In the genomic region with DNA sequence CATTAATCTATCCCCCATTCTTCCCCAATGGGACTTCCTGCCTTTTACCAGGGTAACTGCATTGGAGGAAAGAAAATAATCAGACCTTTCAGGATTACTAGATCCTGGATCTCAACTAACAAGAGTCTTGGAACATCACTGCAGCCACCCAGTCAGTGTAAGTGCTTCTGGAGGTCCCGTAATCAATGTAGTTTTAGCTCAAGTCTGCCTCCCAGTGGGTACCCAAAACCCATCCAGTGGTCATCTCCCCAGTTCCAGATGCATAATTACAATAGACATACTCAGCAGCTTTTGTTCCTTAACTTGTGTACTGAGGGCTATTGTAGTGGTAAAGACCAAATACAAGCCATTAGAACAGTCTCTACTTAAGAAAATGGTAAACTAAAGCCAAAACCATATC, we compare ENCODE assay signal across 12 cellular contexts.
DNase-seq lines count a peak whose midpoint lies in the region; ATAC-seq and TF ChIP-seq lines count a peak whose summit lies in the region.
"Had no signal": no experiment of that assay in that cellular context is flagged by ENCODE, and none has a peak within 500 bp of the region (broad histone marks: within the 10 kb centered on the region; RNA-seq: fewer than 3 reads in every experiment).

No MANE protein-coding gene starts in this region.

- TF ChIP-seq CTCF in AG09319 (IDR thresholded peaks at IDR 0.05; ENCODE audit: low read depth, low read length) (peak; percentile 8), OCI-LY1 (IDR thresholded peaks at IDR 0.05; ENCODE audit: low read length) (peak; percentile 29; the same call in 1 of the 2 replicates), foreskin keratinocyte (conservative IDR thresholded peaks at IDR 0.05) (peak; percentile 42), ascending aorta (IDR thresholded peaks at IDR 0.05) (no peak)

- H3K4me2 ChIP-seq in OCI-LY1 (ENCODE audit: low read length) = no peak overlapping the region

- no peaks in the 10 kb centered on the region for H4K20me1 ChIP-seq in OCI-LY1 (ENCODE audit: insufficient read depth, low read length)

- intact Hi-C loops in Right ventricle myocardium superior (cut with DNase I) = no loop called here
- intact Hi-C loops in ascending aorta (cut with DNase I) = no loop called here

- H3K79me2 ChIP-seq in OCI-LY1 (ENCODE audit: insufficient read depth, low read length) = no peaks in the 10 kb centered on the region

- H3F3A ChIP-seq in OCI-LY1 (ENCODE audit: insufficient read depth, low read length) = no peaks in the 10 kb centered on the region

- ATAC-seq in GM18861 (IDR thresholded peaks at IDR 0.05; ENCODE audit: unreplicated experiment) = peak; percentile 49
- no peak for ATAC-seq in foreskin keratinocyte
- ATAC-seq in Right ventricle myocardium superior (ENCODE audit: poor library complexity) = no peak
- ATAC-seq: activated CD4-positive, alpha-beta T cell treated with anti-CD3 and anti-CD28 coated beads for 36 hours had no signal

- H3K36me3 ChIP-seq in OCI-LY1 (ENCODE audit: insufficient read depth, low read length) = no peaks in the 10 kb centered on the region
- H3K36me3 ChIP-seq in ascending aorta = no peaks in the 10 kb centered on the region

- H3K4me3 ChIP-seq in OCI-LY1 (ENCODE audit: low read depth, low read length, poor library complexity, severe bottlenecking) = no peak overlapping the region
- no peak overlapping the region for H3K4me3 ChIP-seq in ascending aorta

- DNase-seq in AG09319 (ENCODE audit: extremely low read depth, low read depth) = no peak
- DNase-seq in foreskin keratinocyte = no peak
- DNase-seq in activated CD4-positive, alpha-beta T cell treated with anti-CD3 and anti-CD28 coated beads, Interleukin-2, amount 50 U/mL, for 1 hour = no peak
- DNase-seq in middle frontal gyrus (ENCODE audit: extremely low spot score, low spot score) = no peak
- no peak for DNase-seq in Right ventricle myocardium superior
- DNase-seq in ascending aorta (ENCODE audit: low spot score in 2 of 2) = no peak
- DNase-seq: activated CD4-positive, alpha-beta T cell treated with anti-CD3 and anti-CD28 coated beads for 36 hours; activated naive CD4-positive, alpha-beta T cell; NCI-H1417; stimulated activated CD4-positive, alpha-beta T cell treated with anti-CD3 and anti-CD28 coated beads, Interleukin-4, amount 100 ng/mL, for 1 hour had no signal

- H3K27ac ChIP-seq in OCI-LY1 (ENCODE audit: low read depth, low read length, poor library complexity, severe bottlenecking) (no peak overlapping the region), foreskin keratinocyte (no peak overlapping the region), ascending aorta (no peak overlapping the region)

- H3K27me3 ChIP-seq in OCI-LY1 (ENCODE audit: insufficient read depth, low read length) (no peaks in the 10 kb centered on the region), foreskin keratinocyte (no peaks in the 10 kb centered on the region), ascending aorta (no peaks in the 10 kb centered on the region)

- H3K4me1 ChIP-seq in OCI-LY1 (ENCODE audit: insufficient read depth, low read length, severe bottlenecking) (no peaks in the 10 kb centered on the region), foreskin keratinocyte (no peaks in the 10 kb centered on the region), ascending aorta (no peaks in the 10 kb centered on the region)

- H3K9me3 ChIP-seq in OCI-LY1 (ENCODE audit: low read length) = no peaks in the 10 kb centered on the region
- no peaks in the 10 kb centered on the region for H3K9me3 ChIP-seq in ascending aorta

- no peak overlapping the region for H3K9ac ChIP-seq in OCI-LY1 (ENCODE audit: low read length)

- H2AFZ ChIP-seq in OCI-LY1 (ENCODE audit: low read length) = no peak overlapping the region

- H3K9me2 ChIP-seq in OCI-LY1 (ENCODE audit: low read depth, low read length) = no peaks in the 10 kb centered on the region

Comparison
In these comparisons a context has a peak if more than half of its experiments do, and no peak if none do; other contexts are left out.
1. CTCF ChIP-seq: peak in AG09319 (single experiment), OCI-LY1 (single experiment) and foreskin keratinocyte (single experiment); none in ascending aorta (0 of 3).